Comparison of ENCODE assay signal across 8 cellular contexts in genomic region chr1:36223996-36224536, GRCh38. TPM values are rescaled to one million over a fixed set of nuclear protein-coding genes. Genes with fewer than 3 reads are reported as not detected.
DNase-seq lines count a peak whose midpoint lies in the region; ATAC-seq lines count a peak whose summit lies in the region.

Gene THRAP3, plus strand, starts transcription at chr1:36224443. Its CDS starts 58,121 bp downstream, at chr1:36282564.

- peaks cover 2% of the 10 kb centered on the region for H3K36me3 ChIP-seq in H7 (replicated peaks; ENCODE audit: control insufficient read depth, insufficient read depth, low read length)

- no peaks in the 10 kb centered on the region for H3K27me3 Mint-ChIP-seq in natural killer cell treated with Interleukin-12 subunit alpha and Interleukin-12 subunit beta and Interleukin-15 and Interleukin-18, amount 100 ng/mL, for 72 hours

- H3K9me3 Mint-ChIP-seq in natural killer cell treated with Interleukin-12 subunit alpha and Interleukin-12 subunit beta and Interleukin-15 and Interleukin-18, amount 100 ng/mL, for 72 hours = no peaks in the 10 kb centered on the region

- peaks cover 12% of the 10 kb centered on the region for H3K36me3 Mint-ChIP-seq in natural killer cell treated with Interleukin-12 subunit alpha and Interleukin-12 subunit beta and Interleukin-15 and Interleukin-18, amount 100 ng/mL, for 72 hours

- H3K4me3 ChIP-seq in H7 (ENCODE audit: insufficient read depth, low read depth, low read length) = peak within 1 kb of the TSS; percentile 95

- peak; percentile 96 for ATAC-seq in natural killer cell treated with Interleukin-12 subunit alpha and Interleukin-12 subunit beta and Interleukin-15 and Interleukin-18, amount 100 ng/mL, for 72 hours
- ATAC-seq in stimulated activated naive CD8-positive, alpha-beta T cell treated with anti-CD3 and anti-CD28 coated beads, Interleukin-15, Interleukin-2, amounts not matched to agents 100 U/mL and 50 U/mL, for 24 hours = peak; percentile 97

- peak within 1 kb of the TSS; percentile 99 for H3K4me3 Mint-ChIP-seq in natural killer cell treated with Interleukin-12 subunit alpha and Interleukin-12 subunit beta and Interleukin-15 and Interleukin-18, amount 100 ng/mL, for 72 hours

- H3K4me1 Mint-ChIP-seq in natural killer cell treated with Interleukin-12 subunit alpha and Interleukin-12 subunit beta and Interleukin-15 and Interleukin-18, amount 100 ng/mL, for 72 hours (ENCODE audit: low read depth in 2 of 2) = peaks cover 26 to 37% of the 10 kb centered on the region in 2 donors

- DNase-seq in ELF-1 (ENCODE audit: low read depth, low spot score) = peak; percentile 100
- DNase-seq in H7 = peak; percentile 97
- DNase-seq in M059J (ENCODE audit: low read depth) = peak; percentile 99
- DNase-seq in SHP77 (lab: John Stamatoyannopoulos, UW) = peak; percentile 98 to 99
- DNase-seq in activated effector memory CD4-positive, alpha-beta T cell treated with Interleukin-2 at 50 U/mL for 16 hours = peak; percentile 100
- DNase-seq in fibroblast of peridontal ligament (ENCODE audit: extremely low read depth) = peak; percentile 99
- peak; percentile 100 for DNase-seq in natural killer cell treated with Interleukin-12 subunit alpha and Interleukin-12 subunit beta and Interleukin-15 and Interleukin-18, amount 100 ng/mL, for 72 hours (ENCODE audit: low spot score)
- DNase-seq in stimulated activated naive CD8-positive, alpha-beta T cell treated with anti-CD3 and anti-CD28 coated beads, Interleukin-15, Interleukin-2, amounts not matched to agents 100 U/mL and 50 U/mL, for 24 hours = peak; percentile 99

- peak within 1 kb of the TSS; percentile 96 to 98 for H3K27ac Mint-ChIP-seq in natural killer cell treated with Interleukin-12 subunit alpha and Interleukin-12 subunit beta and Interleukin-15 and Interleukin-18, amount 100 ng/mL, for 72 hours

- H3K27me3 ChIP-seq in H7 (ENCODE audit: control insufficient read depth, insufficient read depth, low read length) = no peaks in the 10 kb centered on the region

RNA-seq across cellular contexts. Expression of gene THRAP3, which starts in this region (rescaled TPM):
- 82.7 and 90.7 TPM in 2 replicates for total RNA-seq in H7 (2014; rRNA removed; shearing (Covaris generic))
- total RNA-seq in M059J (2014; rRNA removed; shearing (Covaris generic)) = 67.3 and 67.4 TPM in 2 replicates
- total RNA-seq in natural killer cell treated with Interleukin-12 subunit alpha and Interleukin-12 subunit beta and Interleukin-15 and Interleukin-18, amount 100 ng/mL, for 72 hours = 100 to 1,000 TPM; 118 to 131 TPM

Comparison
In these comparisons a context has a peak if more than half of its experiments do, and no peak if none do; other contexts are left out.
1. Peak in every context shown above with its lines: DNase-seq, ATAC-seq and H3K4me3 ChIP-seq.